Comparison of ENCODE assay signal across 21 cellular contexts in genomic region chr2:14094592-14094991, GRCh38.
DNase-seq lines count a peak whose midpoint lies in the region; TF ChIP-seq lines count a peak whose summit lies in the region.
"Had no signal": no experiment of that assay in that cellular context is flagged by ENCODE, and none has a peak within 500 bp of the region (broad histone marks: within the 10 kb centered on the region; RNA-seq: fewer than 3 reads in every experiment).

No MANE protein-coding gene starts in this region.

- peaks cover 8% of the 10 kb centered on the region; the same call in 1 of the 2 replicates for H3K9me3 Mint-ChIP-seq in HFFc6

- H3K4me1 Mint-ChIP-seq in HFFc6 (ENCODE audit: low read depth): no peaks in the 10 kb centered on the region
- H3K4me1 Mint-ChIP-seq: CD4-positive, alpha-beta memory T cell had no signal

- no peaks in the 10 kb centered on the region for H3K27me3 Mint-ChIP-seq in HFFc6 (ENCODE audit: insufficient read depth)
- H3K27me3 Mint-ChIP-seq: CD4-positive, alpha-beta memory T cell had no signal

- H3K4me3 Mint-ChIP-seq in HFFc6: no peak overlapping the region
- H3K4me3 Mint-ChIP-seq: CD4-positive, alpha-beta memory T cell had no signal

- no peak overlapping the region for H3K27ac Mint-ChIP-seq in HFFc6
- H3K27ac Mint-ChIP-seq: CD4-positive, alpha-beta memory T cell had no signal

- no peaks in the 10 kb centered on the region for H3K36me3 Mint-ChIP-seq in HFFc6 (ENCODE audit: low read depth)
- H3K36me3 Mint-ChIP-seq: CD4-positive, alpha-beta memory T cell had no signal

- TF ChIP-seq CTCF in HFFc6 (IDR thresholded peaks at IDR 0.05): no peak

- DNase-seq in NCI-H2029 (lab: John Stamatoyannopoulos, UW) (peak; percentile 55), NCI-H2029 treated with DMSO at 0.1 percent for 48 hours (lab: John Stamatoyannopoulos, UW) (no peak), HT1080 (ENCODE audit: low read depth) (peak; percentile 40), NCI-H69 (lab: John Stamatoyannopoulos, UW) (peak; percentile 14), dermis blood vessel endothelial cell (peak; percentile 1), HFFc6 (no peak), iPS-NIHi11 (ENCODE audit: low spot score) (no peak)
- DNase-seq in stimulated activated CD4-positive, alpha-beta T cell treated with anti-CD3 and anti-CD28 coated beads, Interleukin-2, amount 100 ng/mL, for 24 hours: no peak
- DNase-seq: Calu3; CD4-positive, alpha-beta memory T cell; GDM1; H7; Kasumi-1; MG63; NCI-H1048; NCI-H1694; NCI-H2227 treated with DMSO at 0.1 percent for 48 hours; NCI-H526; RPMI8226; SIG-M5; T1000 had no signal

Comparison
In these comparisons a context has a peak if more than half of its experiments do, and no peak if none do; other contexts are left out.
1. DNase-seq: peak in NCI-H2029 (single experiment), HT1080 (single experiment), NCI-H69 (single experiment) and dermis blood vessel endothelial cell (single experiment); none in NCI-H2029 treated with DMSO at 0.1 percent for 48 hours (single experiment), HFFc6 (single experiment), iPS-NIHi11 (single experiment) and stimulated activated CD4-positive, alpha-beta T cell treated with anti-CD3 and anti-CD28 coated beads, Interleukin-2, amount 100 ng/mL, for 24 hours (0 of 2).